In the genomic region with DNA sequence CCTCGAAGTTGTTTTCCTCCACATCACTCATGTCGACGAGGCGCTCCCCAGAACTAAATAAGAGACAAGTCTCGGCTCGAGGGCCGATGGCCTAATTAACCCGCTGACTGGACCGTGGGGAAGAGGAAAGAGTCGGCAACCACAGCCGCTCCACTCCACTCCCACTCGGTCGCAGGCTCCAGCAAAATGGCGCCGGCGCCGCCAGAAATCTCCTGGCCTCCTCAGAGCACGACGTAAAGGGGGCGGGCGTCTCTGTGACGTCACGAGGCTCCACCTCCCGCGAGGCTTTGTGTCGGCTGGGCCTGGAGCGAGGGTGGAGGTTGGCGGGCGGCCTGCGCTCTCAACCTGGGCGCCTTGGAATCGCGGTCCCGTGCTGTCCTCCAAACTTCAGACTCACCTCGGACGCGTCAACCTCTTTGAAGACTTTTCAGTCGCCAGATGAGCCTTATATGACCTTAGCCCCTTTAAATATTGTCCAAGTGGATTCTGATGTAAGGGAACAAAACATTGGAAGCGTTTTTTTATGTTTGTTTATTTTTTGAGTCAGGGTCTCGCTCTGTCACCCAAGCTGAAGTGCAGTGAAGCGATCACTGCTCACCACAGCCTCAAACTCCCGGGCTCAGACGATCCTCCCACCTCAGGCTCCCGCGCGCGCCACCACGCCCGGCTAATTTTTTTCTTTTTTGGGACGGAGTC, we compare ENCODE assay signal across 1 cellular context.
TF ChIP-seq lines count a peak whose summit lies in the region.

A gene (minus strand): TSS at position 188 of the 696 bp plus-strand sequence. CDS start 157 bp downstream, at position 31.

TF ChIP-seq in H1, 55 proteins besides CTCF, POLR2A, EP300 and RAD21:
- TF ChIP-seq POLR2AphosphoS5 (IDR thresholded peaks at IDR 0.05; ENCODE audit: low read depth, low read length) (peak; percentile 99), KDM4A (IDR thresholded peaks at IDR 0.05; ENCODE audit: low read depth, low read length, severe bottlenecking) (no peak), POU5F1 (IDR thresholded peaks at IDR 0.05; ENCODE audit: low read depth, low read length) (no peak), SP4 (IDR thresholded peaks at IDR 0.05; ENCODE audit: low read length) (peak; percentile 80; the same call in 1 of the 2 replicates), TAF7 (optimal IDR thresholded peaks at IDR 0.05; ENCODE audit: borderline replicate concordance, low read depth, low read length) (peak; percentile 97), YY1 (IDR thresholded peaks at IDR 0.05; ENCODE audit: low read depth, low read length) (peak; percentile 95), SIN3A (conservative IDR thresholded peaks at IDR 0.05 in 1 of 2, IDR thresholded peaks at IDR 0.05 in 1 of 2; ENCODE audit: low read depth in 1 of 2, low read length in 2 of 2) (peak in 1 of 2 experiments; percentile 81; a peak in 2 of 4 replicates), RBBP5 (IDR thresholded peaks at IDR 0.05; ENCODE audit: borderline replicate concordance, low read depth, low read length) (no peak), CBX5 (IDR thresholded peaks at IDR 0.05; ENCODE audit: low read depth, low read length) (no peak), CEBPB (IDR thresholded peaks at IDR 0.05; ENCODE audit: low read depth, low read length) (no peak), SRF (IDR thresholded peaks at IDR 0.05; ENCODE audit: low read depth, low read length) (no peak), SP1 (IDR thresholded peaks at IDR 0.05; ENCODE audit: low read depth, low read length) (0 out of 2 replicates have a peak, but pooled peaks have one; percentile 27), JUN (IDR thresholded peaks at IDR 0.05; ENCODE audit: low read depth, low read length) (no peak), GABPA (IDR thresholded peaks at IDR 0.05; ENCODE audit: borderline replicate concordance, insufficient read depth, low read length) (no peak), CTBP2 (IDR thresholded peaks at IDR 0.05; ENCODE audit: borderline replicate concordance, insufficient read depth, insufficient read length, low read length) (no peak), SIRT6 (IDR thresholded peaks at IDR 0.05; ENCODE audit: low read length) (no peak), SAP30 (IDR thresholded peaks at IDR 0.05; ENCODE audit: insufficient read depth, insufficient replicate concordance, low read length) (no peak), HDAC2 (IDR thresholded peaks at IDR 0.05; ENCODE audit: borderline replicate concordance in 1 of 2, low read depth in 2 of 2, low read length in 2 of 2) (no peak), SUZ12 (IDR thresholded peaks at IDR 0.05; ENCODE audit: low read length) (no peak), JUND (IDR thresholded peaks at IDR 0.05; ENCODE audit: low read length) (0 out of 2 replicates have a peak, but pooled peaks have one; percentile 13), CBX8 (IDR thresholded peaks at IDR 0.05; ENCODE audit: borderline replicate concordance, low read depth, low read length) (no peak), EZH2 (IDR thresholded peaks at IDR 0.05; ENCODE audit: low read depth, low read length, severe bottlenecking) (no peak), BCL11A (IDR thresholded peaks at IDR 0.05; ENCODE audit: low read depth in 2 of 2, low read length in 2 of 2) (no peak), EGR1 (IDR thresholded peaks at IDR 0.05; ENCODE audit: borderline replicate concordance, low read depth, low read length) (no peak), CHD1 (IDR thresholded peaks at IDR 0.05; ENCODE audit: low read depth, low read length) (peak; percentile 76; the same call in 1 of the 2 replicates), ASH2L (IDR thresholded peaks at IDR 0.05; ENCODE audit: low read length) (peak; percentile 57), KDM1A (IDR thresholded peaks at IDR 0.05; ENCODE audit: borderline replicate concordance, low read length) (peak; percentile 56; the same call in 1 of the 2 replicates), SP2 (IDR thresholded peaks at IDR 0.05; ENCODE audit: low read length) (no peak), GTF2F1 (IDR thresholded peaks at IDR 0.05; ENCODE audit: borderline replicate concordance, low read depth, low read length) (peak; percentile 96), CHD2 (IDR thresholded peaks at IDR 0.05; ENCODE audit: low read length) (peak; percentile 92), CREB1 (IDR thresholded peaks at IDR 0.05) (peak; percentile 95), ZNF274 (IDR thresholded peaks at IDR 0.05; ENCODE audit: borderline replicate concordance, extremely low read depth, low read length) (no peak), PHF8 (conservative IDR thresholded peaks at IDR 0.05; ENCODE audit: low read depth, low read length) (peak; percentile 99), TBP (IDR thresholded peaks at IDR 0.05; ENCODE audit: low read depth, low read length) (peak; percentile 97), TEAD4 (IDR thresholded peaks at IDR 0.05; ENCODE audit: low read depth, low read length) (no peak), SIX5 (IDR thresholded peaks at IDR 0.05; ENCODE audit: low read depth, low read length) (no peak), RFX5 (IDR thresholded peaks at IDR 0.05; ENCODE audit: borderline replicate concordance, low read depth, low read length) (no peak; the same call in 1 of the 2 replicates), NANOG (IDR thresholded peaks at IDR 0.05; ENCODE audit: insufficient read depth, low read depth, low read length, poor library complexity, severe bottlenecking) (no peak), BRCA1 (IDR thresholded peaks at IDR 0.05; ENCODE audit: low read depth, low read length) (peak; percentile 81), KDM5A (IDR thresholded peaks at IDR 0.05; ENCODE audit: low read length) (no peak), BACH1 (IDR thresholded peaks at IDR 0.05; ENCODE audit: low read length) (0 out of 2 replicates have a peak, but pooled peaks have one; percentile 29), TCF12 (IDR thresholded peaks at IDR 0.05; ENCODE audit: low read depth, low read length) (no peak), NRF1 (IDR thresholded peaks at IDR 0.05; ENCODE audit: low read depth, low read length) (no peak; the same call in 1 of the 2 replicates), FOSL1 (IDR thresholded peaks at IDR 0.05; ENCODE audit: insufficient read depth, low read depth, low read length) (no peak), HDAC6 (IDR thresholded peaks at IDR 0.05; ENCODE audit: low read depth, low read length) (no peak), TAF1 (IDR thresholded peaks at IDR 0.05; ENCODE audit: low read depth, low read length) (peak; percentile 100), RXRA (IDR thresholded peaks at IDR 0.05; ENCODE audit: insufficient read depth, low read depth, low read length) (no peak), MAFK (IDR thresholded peaks at IDR 0.05; ENCODE audit: low read depth, low read length) (no peak), RNF2 (IDR thresholded peaks at IDR 0.05; ENCODE audit: borderline replicate concordance, low read depth, low read length, missing control alignments, poor library complexity, severe bottlenecking) (no peak)
- TF ChIP-seq, protein P1, sequence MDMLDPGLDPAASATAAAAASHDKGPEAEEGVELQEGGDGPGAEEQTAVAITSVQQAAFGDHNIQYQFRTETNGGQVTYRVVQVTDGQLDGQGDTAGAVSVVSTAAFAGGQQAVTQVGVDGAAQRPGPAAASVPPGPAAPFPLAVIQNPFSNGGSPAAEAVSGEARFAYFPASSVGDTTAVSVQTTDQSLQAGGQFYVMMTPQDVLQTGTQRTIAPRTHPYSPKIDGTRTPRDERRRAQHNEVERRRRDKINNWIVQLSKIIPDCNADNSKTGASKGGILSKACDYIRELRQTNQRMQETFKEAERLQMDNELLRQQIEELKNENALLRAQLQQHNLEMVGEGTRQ (IDR thresholded peaks at IDR 0.05; ENCODE audit: low read length) = no peak
- TF ChIP-seq, protein P2, sequence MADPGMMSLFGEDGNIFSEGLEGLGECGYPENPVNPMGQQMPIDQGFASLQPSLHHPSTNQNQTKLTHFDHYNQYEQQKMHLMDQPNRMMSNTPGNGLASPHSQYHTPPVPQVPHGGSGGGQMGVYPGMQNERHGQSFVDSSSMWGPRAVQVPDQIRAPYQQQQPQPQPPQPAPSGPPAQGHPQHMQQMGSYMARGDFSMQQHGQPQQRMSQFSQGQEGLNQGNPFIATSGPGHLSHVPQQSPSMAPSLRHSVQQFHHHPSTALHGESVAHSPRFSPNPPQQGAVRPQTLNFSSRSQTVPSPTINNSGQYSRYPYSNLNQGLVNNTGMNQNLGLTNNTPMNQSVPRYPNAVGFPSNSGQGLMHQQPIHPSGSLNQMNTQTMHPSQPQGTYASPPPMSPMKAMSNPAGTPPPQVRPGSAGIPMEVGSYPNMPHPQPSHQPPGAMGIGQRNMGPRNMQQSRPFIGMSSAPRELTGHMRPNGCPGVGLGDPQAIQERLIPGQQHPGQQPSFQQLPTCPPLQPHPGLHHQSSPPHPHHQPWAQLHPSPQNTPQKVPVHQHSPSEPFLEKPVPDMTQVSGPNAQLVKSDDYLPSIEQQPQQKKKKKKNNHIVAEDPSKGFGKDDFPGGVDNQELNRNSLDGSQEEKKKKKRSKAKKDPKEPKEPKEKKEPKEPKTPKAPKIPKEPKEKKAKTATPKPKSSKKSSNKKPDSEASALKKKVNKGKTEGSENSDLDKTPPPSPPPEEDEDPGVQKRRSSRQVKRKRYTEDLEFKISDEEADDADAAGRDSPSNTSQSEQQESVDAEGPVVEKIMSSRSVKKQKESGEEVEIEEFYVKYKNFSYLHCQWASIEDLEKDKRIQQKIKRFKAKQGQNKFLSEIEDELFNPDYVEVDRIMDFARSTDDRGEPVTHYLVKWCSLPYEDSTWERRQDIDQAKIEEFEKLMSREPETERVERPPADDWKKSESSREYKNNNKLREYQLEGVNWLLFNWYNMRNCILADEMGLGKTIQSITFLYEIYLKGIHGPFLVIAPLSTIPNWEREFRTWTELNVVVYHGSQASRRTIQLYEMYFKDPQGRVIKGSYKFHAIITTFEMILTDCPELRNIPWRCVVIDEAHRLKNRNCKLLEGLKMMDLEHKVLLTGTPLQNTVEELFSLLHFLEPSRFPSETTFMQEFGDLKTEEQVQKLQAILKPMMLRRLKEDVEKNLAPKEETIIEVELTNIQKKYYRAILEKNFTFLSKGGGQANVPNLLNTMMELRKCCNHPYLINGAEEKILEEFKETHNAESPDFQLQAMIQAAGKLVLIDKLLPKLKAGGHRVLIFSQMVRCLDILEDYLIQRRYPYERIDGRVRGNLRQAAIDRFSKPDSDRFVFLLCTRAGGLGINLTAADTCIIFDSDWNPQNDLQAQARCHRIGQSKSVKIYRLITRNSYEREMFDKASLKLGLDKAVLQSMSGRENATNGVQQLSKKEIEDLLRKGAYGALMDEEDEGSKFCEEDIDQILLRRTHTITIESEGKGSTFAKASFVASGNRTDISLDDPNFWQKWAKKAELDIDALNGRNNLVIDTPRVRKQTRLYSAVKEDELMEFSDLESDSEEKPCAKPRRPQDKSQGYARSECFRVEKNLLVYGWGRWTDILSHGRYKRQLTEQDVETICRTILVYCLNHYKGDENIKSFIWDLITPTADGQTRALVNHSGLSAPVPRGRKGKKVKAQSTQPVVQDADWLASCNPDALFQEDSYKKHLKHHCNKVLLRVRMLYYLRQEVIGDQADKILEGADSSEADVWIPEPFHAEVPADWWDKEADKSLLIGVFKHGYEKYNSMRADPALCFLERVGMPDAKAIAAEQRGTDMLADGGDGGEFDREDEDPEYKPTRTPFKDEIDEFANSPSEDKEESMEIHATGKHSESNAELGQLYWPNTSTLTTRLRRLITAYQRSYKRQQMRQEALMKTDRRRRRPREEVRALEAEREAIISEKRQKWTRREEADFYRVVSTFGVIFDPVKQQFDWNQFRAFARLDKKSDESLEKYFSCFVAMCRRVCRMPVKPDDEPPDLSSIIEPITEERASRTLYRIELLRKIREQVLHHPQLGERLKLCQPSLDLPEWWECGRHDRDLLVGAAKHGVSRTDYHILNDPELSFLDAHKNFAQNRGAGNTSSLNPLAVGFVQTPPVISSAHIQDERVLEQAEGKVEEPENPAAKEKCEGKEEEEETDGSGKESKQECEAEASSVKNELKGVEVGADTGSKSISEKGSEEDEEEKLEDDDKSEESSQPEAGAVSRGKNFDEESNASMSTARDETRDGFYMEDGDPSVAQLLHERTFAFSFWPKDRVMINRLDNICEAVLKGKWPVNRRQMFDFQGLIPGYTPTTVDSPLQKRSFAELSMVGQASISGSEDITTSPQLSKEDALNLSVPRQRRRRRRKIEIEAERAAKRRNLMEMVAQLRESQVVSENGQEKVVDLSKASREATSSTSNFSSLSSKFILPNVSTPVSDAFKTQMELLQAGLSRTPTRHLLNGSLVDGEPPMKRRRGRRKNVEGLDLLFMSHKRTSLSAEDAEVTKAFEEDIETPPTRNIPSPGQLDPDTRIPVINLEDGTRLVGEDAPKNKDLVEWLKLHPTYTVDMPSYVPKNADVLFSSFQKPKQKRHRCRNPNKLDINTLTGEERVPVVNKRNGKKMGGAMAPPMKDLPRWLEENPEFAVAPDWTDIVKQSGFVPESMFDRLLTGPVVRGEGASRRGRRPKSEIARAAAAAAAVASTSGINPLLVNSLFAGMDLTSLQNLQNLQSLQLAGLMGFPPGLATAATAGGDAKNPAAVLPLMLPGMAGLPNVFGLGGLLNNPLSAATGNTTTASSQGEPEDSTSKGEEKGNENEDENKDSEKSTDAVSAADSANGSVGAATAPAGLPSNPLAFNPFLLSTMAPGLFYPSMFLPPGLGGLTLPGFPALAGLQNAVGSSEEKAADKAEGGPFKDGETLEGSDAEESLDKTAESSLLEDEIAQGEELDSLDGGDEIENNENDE (IDR thresholded peaks at IDR 0.05; ENCODE audit: insufficient replicate concordance, low read length) = no peak
- TF ChIP-seq, protein P3, sequence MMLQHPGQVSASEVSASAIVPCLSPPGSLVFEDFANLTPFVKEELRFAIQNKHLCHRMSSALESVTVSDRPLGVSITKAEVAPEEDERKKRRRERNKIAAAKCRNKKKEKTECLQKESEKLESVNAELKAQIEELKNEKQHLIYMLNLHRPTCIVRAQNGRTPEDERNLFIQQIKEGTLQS (IDR thresholded peaks at IDR 0.05; ENCODE audit: insufficient read depth, low read depth, low read length) = no peak
- TF ChIP-seq, protein P4, sequence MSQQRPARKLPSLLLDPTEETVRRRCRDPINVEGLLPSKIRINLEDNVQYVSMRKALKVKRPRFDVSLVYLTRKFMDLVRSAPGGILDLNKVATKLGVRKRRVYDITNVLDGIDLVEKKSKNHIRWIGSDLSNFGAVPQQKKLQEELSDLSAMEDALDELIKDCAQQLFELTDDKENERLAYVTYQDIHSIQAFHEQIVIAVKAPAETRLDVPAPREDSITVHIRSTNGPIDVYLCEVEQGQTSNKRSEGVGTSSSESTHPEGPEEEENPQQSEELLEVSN (IDR thresholded peaks at IDR 0.05) = peak; percentile 67; the same call in 1 of the 2 replicates
- TF ChIP-seq, protein P5, sequence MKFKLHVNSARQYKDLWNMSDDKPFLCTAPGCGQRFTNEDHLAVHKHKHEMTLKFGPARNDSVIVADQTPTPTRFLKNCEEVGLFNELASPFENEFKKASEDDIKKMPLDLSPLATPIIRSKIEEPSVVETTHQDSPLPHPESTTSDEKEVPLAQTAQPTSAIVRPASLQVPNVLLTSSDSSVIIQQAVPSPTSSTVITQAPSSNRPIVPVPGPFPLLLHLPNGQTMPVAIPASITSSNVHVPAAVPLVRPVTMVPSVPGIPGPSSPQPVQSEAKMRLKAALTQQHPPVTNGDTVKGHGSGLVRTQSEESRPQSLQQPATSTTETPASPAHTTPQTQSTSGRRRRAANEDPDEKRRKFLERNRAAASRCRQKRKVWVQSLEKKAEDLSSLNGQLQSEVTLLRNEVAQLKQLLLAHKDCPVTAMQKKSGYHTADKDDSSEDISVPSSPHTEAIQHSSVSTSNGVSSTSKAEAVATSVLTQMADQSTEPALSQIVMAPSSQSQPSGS (IDR thresholded peaks at IDR 0.05; ENCODE audit: low read length) = peak; percentile 88; the same call in 1 of the 2 replicates
- TF ChIP-seq, protein P6, sequence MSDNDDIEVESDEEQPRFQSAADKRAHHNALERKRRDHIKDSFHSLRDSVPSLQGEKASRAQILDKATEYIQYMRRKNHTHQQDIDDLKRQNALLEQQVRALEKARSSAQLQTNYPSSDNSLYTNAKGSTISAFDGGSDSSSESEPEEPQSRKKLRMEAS (IDR thresholded peaks at IDR 0.05) = peak; percentile 77
